8 cellular contexts compared by ENCODE assay signal in the genomic region with DNA sequence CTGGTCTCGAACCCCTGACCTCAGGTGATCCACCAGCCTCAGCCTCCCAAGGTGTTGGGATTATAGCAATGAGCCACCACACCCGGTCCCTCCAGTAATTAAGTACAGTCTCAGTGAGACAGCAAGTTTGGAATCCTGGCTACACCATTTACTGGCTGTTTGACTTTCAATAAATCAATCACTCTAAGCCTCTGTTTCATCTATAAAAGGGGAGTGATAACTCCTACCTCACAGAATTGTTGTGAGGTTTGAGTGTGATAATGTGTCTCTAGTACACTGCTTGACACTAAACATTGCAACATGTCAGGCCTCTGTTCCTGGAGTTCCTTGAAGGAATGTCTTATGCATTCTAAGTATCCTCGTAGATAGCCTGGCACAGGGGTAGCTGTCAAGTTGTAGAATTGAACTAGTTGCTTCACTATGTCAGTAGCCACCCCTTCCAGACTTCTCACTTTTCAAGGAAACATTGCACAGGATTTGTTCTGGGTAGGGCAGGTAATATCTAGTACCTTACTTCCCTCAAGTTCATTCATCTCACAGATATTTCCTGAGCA. TPM values are rescaled to one million over a fixed set of nuclear protein-coding genes. Genes with fewer than 3 reads are reported as not detected.
A peak's percentile ranks its signal among the peaks of the same experiment; 100 is the strongest.
DNase-seq lines count a peak whose midpoint lies in the region; ATAC-seq and TF ChIP-seq lines count a peak whose summit lies in the region.
"Had no signal": no experiment of that assay in that cellular context is flagged by ENCODE, and none has a peak within 500 bp of the region (broad histone marks: within the 10 kb centered on the region; RNA-seq: fewer than 3 reads in every experiment).

No MANE protein-coding gene starts in this region.

- H3K79me1 ChIP-seq in H9 (ENCODE audit: insufficient read depth, low read depth, low read length, poor library complexity, severe bottlenecking) = no peaks in the 10 kb centered on the region

- no peaks in the 10 kb centered on the region for H3K79me2 ChIP-seq in H9 (ENCODE audit: insufficient read depth, low read length)

- H3K4me1 Mint-ChIP-seq in H9 = peaks cover 28 to 34% of the 10 kb centered on the region in 2 experiments
- peaks cover 29% of the 10 kb centered on the region for H3K4me1 Mint-ChIP-seq in T-helper 17 cell
- H3K4me1 Mint-ChIP-seq in stimulated activated effector memory CD8-positive, alpha-beta T cell treated with anti-CD3 and anti-CD28 coated beads, Interleukin-12 subunit alpha, Interleukin-12 subunit beta, amount 100 ng/mL, for 72 hours = peaks cover 45% of the 10 kb centered on the region

- H4K8ac ChIP-seq in H9 (replicated peaks; ENCODE audit: insufficient read length, low read depth, low read length) = no peak overlapping the region

- H3K23me2 ChIP-seq in H9 (ENCODE audit: insufficient read length, low read depth, low read length, poor library complexity, severe bottlenecking) = peaks cover 9% of the 10 kb centered on the region

- no peak overlapping the region for H4K5ac ChIP-seq in H9 (ENCODE audit: insufficient read length, low read depth, low read length)

- H3K23ac ChIP-seq in H9 (ENCODE audit: insufficient read length, low read depth, low read length) = no peak overlapping the region

- H3K27ac Mint-ChIP-seq in H9 (no peak overlapping the region), T-helper 17 cell (peak overlapping the region; percentile 87)
- H3K27ac Mint-ChIP-seq in stimulated activated effector memory CD8-positive, alpha-beta T cell treated with anti-CD3 and anti-CD28 coated beads, Interleukin-12 subunit alpha, Interleukin-12 subunit beta, amount 100 ng/mL, for 72 hours = peak overlapping the region; percentile 95

- H2BK5ac ChIP-seq in H9 (ENCODE audit: insufficient read length, low read length) = no peak overlapping the region

- no peak overlapping the region for H3K27ac ChIP-seq in H9 (ENCODE audit: insufficient read length, low read depth, low read length)
- H3K27ac ChIP-seq: KMS-11 had no signal

- no peak overlapping the region for H3K4ac ChIP-seq in H9 (ENCODE audit: low read depth, low read length)

- peak overlapping the region; percentile 60 for H3K4me2 ChIP-seq in H9 (ENCODE audit: insufficient read depth, insufficient read length, low read length)

- no peak overlapping the region for H2AK5ac ChIP-seq in H9 (ENCODE audit: insufficient read length, low read length)

- H3K56ac ChIP-seq in H9 (ENCODE audit: insufficient read length, low read depth, low read length) = no peak overlapping the region

- H3K27me3 Mint-ChIP-seq in H9 (ENCODE audit: low read depth) (peaks cover 39% of the 10 kb centered on the region), T-helper 17 cell (no peaks in the 10 kb centered on the region)

- H3K9ac ChIP-seq in H9 (ENCODE audit: extremely low read depth, insufficient read length, low read length) = peak overlapping the region; percentile 56
- H3K9ac ChIP-seq: KMS-11 had no signal

- H2BK120ac ChIP-seq in H9 (ENCODE audit: low read depth, low read length, poor library complexity, severe bottlenecking) = no peak overlapping the region

- no peaks in the 10 kb centered on the region for H3K4me1 ChIP-seq in H9 (ENCODE audit: insufficient read depth, low read length)

- H3K18ac ChIP-seq in H9 (ENCODE audit: insufficient read length, low read depth, low read length) = no peak overlapping the region

- ATAC-seq in T-helper 17 cell = no peak
- no peak for ATAC-seq in stimulated activated effector memory CD8-positive, alpha-beta T cell treated with anti-CD3 and anti-CD28 coated beads, Interleukin-12 subunit alpha, Interleukin-12 subunit beta, amount 100 ng/mL, for 72 hours
- ATAC-seq in GM18519 (IDR thresholded peaks at IDR 0.05; ENCODE audit: low FRiP score, unreplicated experiment) = no peak

- H3K4me3 ChIP-seq in fibroblast of the aortic adventitia (ENCODE audit: low read depth, low read length) = peak overlapping the region; percentile 77

- H3K14ac ChIP-seq in H9 (ENCODE audit: insufficient read depth, low read length) = no peak overlapping the region

- H3K4me3 Mint-ChIP-seq in H9 (peak overlapping the region; percentile 81 to 84; a peak in 4 of 5 replicates), T-helper 17 cell (peak overlapping the region; percentile 77)
- peak overlapping the region; percentile 70 for H3K4me3 Mint-ChIP-seq in stimulated activated effector memory CD8-positive, alpha-beta T cell treated with anti-CD3 and anti-CD28 coated beads, Interleukin-12 subunit alpha, Interleukin-12 subunit beta, amount 100 ng/mL, for 72 hours

- no peak overlapping the region for H3T11ph ChIP-seq in H9 (ENCODE audit: low read length)

- no peak overlapping the region for H2BK12ac ChIP-seq in H9 (ENCODE audit: insufficient read length, low read depth, low read length)

- no peak overlapping the region for H2BK15ac ChIP-seq in H9 (ENCODE audit: low read depth, low read length)

- WGBS in H9 (ENCODE audit: extremely low coverage, insufficient read length, low lambda C conversion rate) = no CpG with 5 or more reads among the region's 3 CpGs

- no peak overlapping the region for H2AFZ ChIP-seq in H9 (ENCODE audit: low read length)

- H4K20me1 ChIP-seq in H9 (ENCODE audit: control insufficient read depth, insufficient read depth, insufficient read length) = no peaks in the 10 kb centered on the region

- peaks cover 4 to 24% (median 24%) of the 10 kb centered on the region in 3 experiments for H3K36me3 Mint-ChIP-seq in H9 (ENCODE audit: insufficient read depth in 1 of 3, low read depth in 3 of 3)
- H3K36me3 Mint-ChIP-seq in T-helper 17 cell (ENCODE audit: low read depth) = peaks cover 2% of the 10 kb centered on the region
- peaks cover 44% of the 10 kb centered on the region for H3K36me3 Mint-ChIP-seq in stimulated activated effector memory CD8-positive, alpha-beta T cell treated with anti-CD3 and anti-CD28 coated beads, Interleukin-12 subunit alpha, Interleukin-12 subunit beta, amount 100 ng/mL, for 72 hours

- H3K9me3 ChIP-seq in H9 (ENCODE audit: control insufficient read depth, low read depth, low read length) = no peaks in the 10 kb centered on the region
- no peaks in the 10 kb centered on the region for H3K9me3 ChIP-seq in T-helper 17 cell (ENCODE audit: control insufficient read depth, low read length, poor library complexity, severe bottlenecking)

- H2BK20ac ChIP-seq in H9 (ENCODE audit: low read depth, low read length, poor library complexity, severe bottlenecking) = no peak overlapping the region

- H4K91ac ChIP-seq in H9 (ENCODE audit: insufficient read length, low read depth, low read length) = no peak overlapping the region

- no peaks in the 10 kb centered on the region; the same call in 1 of the 2 replicates for H3K27me3 ChIP-seq in H9 (ENCODE audit: insufficient read depth, low read length)

- TF ChIP-seq CTCF in H9 (conservative IDR thresholded peaks at IDR 0.05) (no peak), fibroblast of the aortic adventitia (IDR thresholded peaks at IDR 0.05; ENCODE audit: insufficient read depth, low read length) (no peak)

- H3K9me3 Mint-ChIP-seq in H9 = peaks cover 0 to 3% of the 10 kb centered on the region in 2 experiments; a peak in 1 of 5 replicates
- no peaks in the 10 kb centered on the region for H3K9me3 Mint-ChIP-seq in stimulated activated effector memory CD8-positive, alpha-beta T cell treated with anti-CD3 and anti-CD28 coated beads, Interleukin-12 subunit alpha, Interleukin-12 subunit beta, amount 100 ng/mL, for 72 hours

- no peak for DNase-seq in H9
- no peak for DNase-seq in T-helper 17 cell
- peak; percentile 19 for DNase-seq in fibroblast of the aortic adventitia (ENCODE audit: low read depth)
- no peak for DNase-seq in stimulated activated effector memory CD8-positive, alpha-beta T cell treated with anti-CD3 and anti-CD28 coated beads, Interleukin-12 subunit alpha, Interleukin-12 subunit beta, amount 100 ng/mL, for 72 hours (ENCODE audit: low spot score in 2 of 2)
- no peak for DNase-seq in H4 (ENCODE audit: low spot score)
- DNase-seq in NCI-H2107 (lab: John Stamatoyannopoulos, UW) = no peak

RNA-seq across cellular contexts. Expression of a gene that starts 12.4 kb away (rescaled TPM):
- total RNA-seq in H9 (2021) (40.8 and 41.0 TPM in 2 replicates), T-helper 17 cell (1 to 10 TPM; 8.6 to 9.3 TPM), fibroblast of the aortic adventitia (ENCODE audit: low replicate concordance) (9.0 and 9.3 TPM in 2 replicates)
- total RNA-seq in H4 (2014; rRNA removed; shearing (Covaris generic)) = 5.7 and 11.0 TPM in 2 replicates

RNA-seq across cellular contexts. Expression of a gene that starts 19.3 kb away (rescaled TPM):
- total RNA-seq in H9 (2021) = 52.5 and 54.0 TPM in 2 replicates
- total RNA-seq in T-helper 17 cell = 10 to 100 TPM; 60.1 to 69.4 TPM
- total RNA-seq in fibroblast of the aortic adventitia (ENCODE audit: low replicate concordance) = 12.5 and 47.6 TPM in 2 replicates
- 72.7 and 133 TPM in 2 replicates for total RNA-seq in H4 (2014; rRNA removed; shearing (Covaris generic))

RNA-seq across cellular contexts. Expression of a gene that starts 30.4 kb away (rescaled TPM):
- 77.5 and 81.5 TPM in 2 replicates for total RNA-seq in H9 (2021)
- 10 to 100 TPM; 54.8 to 57.8 TPM for total RNA-seq in T-helper 17 cell
- 29.7 and 53.7 TPM in 2 replicates for total RNA-seq in fibroblast of the aortic adventitia (ENCODE audit: low replicate concordance)
- 13.7 and 14.6 TPM in 2 replicates for total RNA-seq in H4 (2014; rRNA removed; shearing (Covaris generic))

RNA-seq across cellular contexts. Expression of a gene that starts 34.4 kb away (rescaled TPM):
- total RNA-seq in H9 (2021) (4.7 and 5.4 TPM in 2 replicates), T-helper 17 cell (1 to 10 TPM; 1.3 to 1.5 TPM), fibroblast of the aortic adventitia (ENCODE audit: low replicate concordance) (0.08 and 1.4 TPM in 2 replicates)
- 0.52 TPM in 1 of 2 replicates, not detected in the other for total RNA-seq in H4 (2014; rRNA removed; shearing (Covaris generic))

RNA-seq across cellular contexts. Expression of a gene that starts 34.4 kb away (rescaled TPM):
- total RNA-seq in H9 (2021) (43.6 and 45.0 TPM in 2 replicates), T-helper 17 cell (10 to 100 TPM; 20.7 to 28.5 TPM), fibroblast of the aortic adventitia (ENCODE audit: low replicate concordance) (13.7 and 26.1 TPM in 2 replicates)
- total RNA-seq in H4 (2014; rRNA removed; shearing (Covaris generic)) = 79.5 and 82.1 TPM in 2 replicates

Comparison
In these comparisons a context has a peak if more than half of its experiments do, and no peak if none do; other contexts are left out.
1. H3K27ac Mint-ChIP-seq: peak in T-helper 17 cell (single experiment) and stimulated activated effector memory CD8-positive, alpha-beta T cell treated with anti-CD3 and anti-CD28 coated beads, Interleukin-12 subunit alpha, Interleukin-12 subunit beta, amount 100 ng/mL, for 72 hours (single experiment); none in H9 (0 of 3).
2. Peak in every context shown above with its lines, with median percentiles within 50 percentile points of each other: H3K4me3 Mint-ChIP-seq.